Comparison of ENCODE assay signal across 8 cellular contexts in the genomic region with DNA sequence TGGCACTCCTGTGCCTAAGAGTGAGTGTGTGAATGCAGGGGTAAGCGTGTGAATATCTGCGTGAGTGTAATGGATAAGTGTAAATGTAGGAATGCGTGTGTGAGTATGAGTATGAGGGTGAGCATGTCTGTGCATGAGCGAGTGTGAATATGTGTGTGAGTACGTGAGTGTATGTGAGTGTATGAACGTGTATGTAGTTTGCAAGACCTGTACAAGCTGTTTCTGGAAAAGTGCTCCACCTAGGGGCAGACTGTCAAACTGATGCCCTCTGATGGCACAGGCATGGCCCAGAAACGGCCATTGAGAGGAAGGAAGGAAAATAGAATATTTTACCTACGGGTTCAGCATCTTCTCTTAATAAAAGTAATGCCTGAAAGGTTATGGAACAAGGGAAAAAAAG.
DNase-seq lines count a peak whose midpoint lies in the region; TF ChIP-seq lines count a peak whose summit lies in the region.

No MANE protein-coding gene starts in this region.

- no peaks in the 10 kb centered on the region for H3K79me2 ChIP-seq in MM.1S (ENCODE audit: low read length)

- H2AFZ ChIP-seq in MM.1S (ENCODE audit: low read length), result peak overlapping the region; percentile 52

- H3F3A ChIP-seq in MM.1S (ENCODE audit: insufficient read depth, low read length), result no peaks in the 10 kb centered on the region

- DNase-seq in HAP-1 (ENCODE audit: low spot score in 2 of 2) (peak; percentile 53 to 81), MM.1S (peak; percentile 72), T1000 (lab: John Stamatoyannopoulos, UW) (peak; percentile 21), astrocyte of the spinal cord (ENCODE audit: low read depth, low spot score) (peak; percentile 56), iPS-NIHi7 (ENCODE audit: extremely low spot score) (peak; percentile 60), GM19240 (ENCODE audit: insufficient read length, low spot score) (no peak)
- DNase-seq in stimulated activated CD4-positive, alpha-beta T cell treated with anti-CD3 and anti-CD28 coated beads, Interleukin-15, amount 100 ng/mL, for 1 hour (ENCODE audit: low read depth in 1 of 2, low spot score in 1 of 2), result peak; percentile 19 to 35

- no peak overlapping the region for H3K27ac ChIP-seq in MM.1S (ENCODE audit: low read length)

- H3K4me3 ChIP-seq in HAP-1 (no peak overlapping the region), MM.1S (ENCODE audit: low read length) (no peak overlapping the region), astrocyte of the spinal cord (ENCODE audit: low read depth, low read length) (no peak overlapping the region)

- H3K4me1 ChIP-seq in HAP-1 (no peaks in the 10 kb centered on the region), MM.1S (ENCODE audit: low read length) (peaks cover 9% of the 10 kb centered on the region; the same call in 1 of the 2 replicates)

- H3K9me2 ChIP-seq in MM.1S (replicated peaks; ENCODE audit: insufficient read depth, low read length), result no peaks in the 10 kb centered on the region

- TF ChIP-seq CTCF in GM12873 (IDR thresholded peaks at IDR 0.05; ENCODE audit: insufficient read depth, low read depth, low read length, missing control alignments), result peak; percentile 91
- TF ChIP-seq CTCF in MM.1S (IDR thresholded peaks at IDR 0.05; ENCODE audit: low read length), result peak; percentile 86
- TF ChIP-seq CTCF in astrocyte of the spinal cord (IDR thresholded peaks at IDR 0.05; ENCODE audit: low read depth, low read length), result peak; percentile 86

- H3K9me3 ChIP-seq in HAP-1 (no peaks in the 10 kb centered on the region; the same call in 1 of the 2 replicates), MM.1S (replicated peaks; ENCODE audit: insufficient read depth, low read length) (no peaks in the 10 kb centered on the region)

- H3K4me2 ChIP-seq in MM.1S (ENCODE audit: low read depth, low read length), result peak overlapping the region; percentile 53; the same call in 1 of the 2 replicates

- no peaks in the 10 kb centered on the region for H3K36me3 ChIP-seq in HAP-1 (replicated peaks)
- no peaks in the 10 kb centered on the region for H3K36me3 ChIP-seq in MM.1S (replicated peaks; ENCODE audit: insufficient read depth, low read length)

- in situ Hi-C loops in HAP-1 (cut with MboI; ENCODE audit: low sequenced_read_pairs) (loop anchor here (25.0 kb wide), 1 partner anchor 248 kb away; no protein-coding TSS in a partner anchor), astrocyte of the spinal cord (cut with HindIII; ENCODE audit: low sequenced_read_pairs) (no loop called here)

- H3K27me3 ChIP-seq in HAP-1 (ENCODE audit: low read depth), result no peaks in the 10 kb centered on the region
- H3K27me3 ChIP-seq in MM.1S (replicated peaks; ENCODE audit: insufficient read depth, low read length), result no peaks in the 10 kb centered on the region

- no peak overlapping the region for H3K9ac ChIP-seq in MM.1S (ENCODE audit: low read length)

- H4K20me1 ChIP-seq in MM.1S (ENCODE audit: insufficient read depth, low read length), result no peaks in the 10 kb centered on the region
